Comparison of ENCODE assay signal across 14 cellular contexts in genomic region chr19:6479836-6480398, GRCh38. TPM values are rescaled to one million over a fixed set of nuclear protein-coding genes. Genes with fewer than 3 reads are reported as not detected.
DNase-seq lines count a peak whose midpoint lies in the region; ATAC-seq and TF ChIP-seq lines count a peak whose summit lies in the region.
"Had no signal": no experiment of that assay in that cellular context is flagged by ENCODE, and none has a peak within 500 bp of the region (broad histone marks: within the 10 kb centered on the region; RNA-seq: fewer than 3 reads in every experiment).

No MANE protein-coding gene starts in this region.

- H3K27me3 ChIP-seq in ascending aorta = peaks cover 11% of the 10 kb centered on the region

- no peaks in the 10 kb centered on the region for H3K9me3 Mint-ChIP-seq in stimulated activated naive CD8-positive, alpha-beta T cell treated with anti-CD3 and anti-CD28 coated beads, Interleukin-15, Interleukin-2, amounts not matched to agents 100 ng/mL and 50 ng/mL, for 24 hours
- H3K9me3 Mint-ChIP-seq in activated naive CD4-positive, alpha-beta T cell treated with anti-CD3 and anti-CD28 coated beads, Interleukin-2, amount 50 U/mL, for 72 hours = no peaks in the 10 kb centered on the region
- H3K9me3 Mint-ChIP-seq: neural crest cell had no signal

- H3K36me3 ChIP-seq in ascending aorta = no peaks in the 10 kb centered on the region
- H3K36me3 ChIP-seq: vagina had no signal

- peak overlapping the region; percentile 41 for H3K27ac Mint-ChIP-seq in stimulated activated naive CD8-positive, alpha-beta T cell treated with anti-CD3 and anti-CD28 coated beads, Interleukin-15, Interleukin-2, amounts not matched to agents 100 ng/mL and 50 ng/mL, for 24 hours
- H3K27ac Mint-ChIP-seq in activated naive CD4-positive, alpha-beta T cell treated with anti-CD3 and anti-CD28 coated beads, Interleukin-2, amount 50 U/mL, for 72 hours = peak overlapping the region; percentile 88 to 99

- no peak for ATAC-seq in stimulated activated naive CD8-positive, alpha-beta T cell treated with anti-CD3 and anti-CD28 coated beads, Interleukin-15, Interleukin-2, amounts not matched to agents 100 U/mL and 50 U/mL, for 24 hours
- no peak for ATAC-seq in activated naive CD4-positive, alpha-beta T cell treated with anti-CD3 and anti-CD28 coated beads, Interleukin-2, amount 50 U/mL, for 72 hours
- ATAC-seq: right cardiac atrium had no signal

- H3K4me1 ChIP-seq in ascending aorta = no peaks in the 10 kb centered on the region

- peaks cover 11% of the 10 kb centered on the region for H3K36me3 Mint-ChIP-seq in stimulated activated naive CD8-positive, alpha-beta T cell treated with anti-CD3 and anti-CD28 coated beads, Interleukin-15, Interleukin-2, amounts not matched to agents 100 ng/mL and 50 ng/mL, for 24 hours (ENCODE audit: low read depth)
- peaks cover 0 to 5% of the 10 kb centered on the region in 2 donors for H3K36me3 Mint-ChIP-seq in activated naive CD4-positive, alpha-beta T cell treated with anti-CD3 and anti-CD28 coated beads, Interleukin-2, amount 50 U/mL, for 72 hours

- no peaks in the 10 kb centered on the region for H3K27me3 Mint-ChIP-seq in stimulated activated naive CD8-positive, alpha-beta T cell treated with anti-CD3 and anti-CD28 coated beads, Interleukin-15, Interleukin-2, amounts not matched to agents 100 ng/mL and 50 ng/mL, for 24 hours

- H3K4me1 Mint-ChIP-seq in stimulated activated naive CD8-positive, alpha-beta T cell treated with anti-CD3 and anti-CD28 coated beads, Interleukin-15, Interleukin-2, amounts not matched to agents 100 ng/mL and 50 ng/mL, for 24 hours (ENCODE audit: low read depth) = peaks cover 32% of the 10 kb centered on the region

- H3K27ac ChIP-seq in ascending aorta = no peak overlapping the region
- H3K27ac ChIP-seq: vagina had no signal

- no peaks in the 10 kb centered on the region for H3K9me3 ChIP-seq in ascending aorta
- H3K9me3 ChIP-seq: vagina had no signal

- no peak for DNase-seq in stimulated activated naive CD8-positive, alpha-beta T cell treated with anti-CD3 and anti-CD28 coated beads, Interleukin-15, Interleukin-2, amounts not matched to agents 100 U/mL and 50 U/mL, for 24 hours
- no peak for DNase-seq in activated naive CD4-positive, alpha-beta T cell treated with anti-CD3 and anti-CD28 coated beads, Interleukin-2, amount 50 U/mL, for 72 hours (ENCODE audit: low spot score in 2 of 2)
- DNase-seq in ascending aorta (ENCODE audit: low spot score in 2 of 2) (no peak), hepatic stellate cell (ENCODE audit: low spot score) (no peak), NAMALWA (ENCODE audit: low spot score) (no peak)
- DNase-seq: DMS79 treated with DMSO at 0.1 percent for 48 hours; dorsolateral prefrontal cortex; MM.1S; NCI-H82; right cardiac atrium; stimulated activated CD4-positive, alpha-beta T cell treated with anti-CD3 and anti-CD28 coated beads, Interleukin-4, amount 100 ng/mL, for 4 hours had no signal

- TF ChIP-seq CTCF in ascending aorta (IDR thresholded peaks at IDR 0.05) = no peak

- H3K4me3 Mint-ChIP-seq in stimulated activated naive CD8-positive, alpha-beta T cell treated with anti-CD3 and anti-CD28 coated beads, Interleukin-15, Interleukin-2, amounts not matched to agents 100 ng/mL and 50 ng/mL, for 24 hours = peak overlapping the region; percentile 96
- H3K4me3 Mint-ChIP-seq: neural crest cell had no signal

- H3K4me3 ChIP-seq in ascending aorta = no peak overlapping the region
- H3K4me3 ChIP-seq: dorsolateral prefrontal cortex, vagina had no signal

- intact Hi-C loops in ascending aorta (cut with DNase I) = no loop called here

RNA-seq across cellular contexts. Expression of gene DENND1C, which starts 1.7 kb away (rescaled TPM):
- total RNA-seq in activated naive CD4-positive, alpha-beta T cell treated with anti-CD3 and anti-CD28 coated beads, Interleukin-2, amount 50 U/mL, for 72 hours = 10 to 100 TPM; 70.8 to 84.4 TPM
- total RNA-seq in ascending aorta = 24.4 TPM
- total RNA-seq: neural crest cell had no signal

RNA-seq across cellular contexts. Expression of gene CRB3, which starts 15.8 kb away (rescaled TPM):
- 1 to 10 TPM in 1 of 2 donors, under 1 TPM in 1; 0.59 to 2.6 TPM for total RNA-seq in activated naive CD4-positive, alpha-beta T cell treated with anti-CD3 and anti-CD28 coated beads, Interleukin-2, amount 50 U/mL, for 72 hours
- not detected for total RNA-seq in ascending aorta
- total RNA-seq: neural crest cell, right cardiac atrium had no signal

RNA-seq across cellular contexts. Expression of gene SLC25A23, which starts 20.3 kb away (rescaled TPM):
- total RNA-seq in activated naive CD4-positive, alpha-beta T cell treated with anti-CD3 and anti-CD28 coated beads, Interleukin-2, amount 50 U/mL, for 72 hours = 10 to 100 TPM in 1 of 2 donors, under 1 TPM in 1; 0.96 to 36.0 TPM
- total RNA-seq in ascending aorta = 56.5 TPM

RNA-seq across cellular contexts. Expression of gene TUBB4A, which starts 22.2 kb away (rescaled TPM):
- total RNA-seq in activated naive CD4-positive, alpha-beta T cell treated with anti-CD3 and anti-CD28 coated beads, Interleukin-2, amount 50 U/mL, for 72 hours = 1 to 10 TPM; 2.6 to 9.4 TPM
- total RNA-seq in ascending aorta = 0.75 TPM

RNA-seq across cellular contexts. Expression of gene SLC25A41, which starts 46.4 kb away (rescaled TPM):
- total RNA-seq in activated naive CD4-positive, alpha-beta T cell treated with anti-CD3 and anti-CD28 coated beads, Interleukin-2, amount 50 U/mL, for 72 hours = under 1 TPM in 1 of 2 donors, not detected in 1; 0.14 TPM
- total RNA-seq in ascending aorta = not detected
- total RNA-seq: vagina had no signal
